In genomic region chr17:80795737-80796136, GRCh38 we compare ENCODE assay signal across 13 cellular contexts.
A peak's percentile ranks its signal among the peaks of the same experiment; 100 is the strongest.
DNase-seq lines count a peak whose midpoint lies in the region; ATAC-seq and TF ChIP-seq lines count a peak whose summit lies in the region.
"Had no signal": no experiment of that assay in that cellular context is flagged by ENCODE, and none has a peak within 500 bp of the region (broad histone marks: within the 10 kb centered on the region; RNA-seq: fewer than 3 reads in every experiment).

No MANE protein-coding gene starts in this region.

- H2AFZ ChIP-seq in neural progenitor cell (replicated peaks) = no peak overlapping the region
- H2AFZ ChIP-seq: parathyroid adenoma had no signal

- H3K9me3 ChIP-seq in neural progenitor cell (ENCODE audit: low read depth) (no peaks in the 10 kb centered on the region), stomach (no peaks in the 10 kb centered on the region)
- H3K9me3 ChIP-seq: Caco-2 had no signal

- H3K4me3 ChIP-seq in neural progenitor cell = no peak overlapping the region
- H3K4me3 ChIP-seq in stomach = no peak overlapping the region

- H3K27ac Mint-ChIP-seq in neural progenitor cell = peak overlapping the region; percentile 42
- H3K27ac Mint-ChIP-seq: effector memory CD8-positive, alpha-beta T cell had no signal

- 64 to 83% (median 78%) methylated on average over 4 to 14 of the region's 14 CpGs for WGBS in stomach, 5 donors

- no peaks in the 10 kb centered on the region for H3F3A ChIP-seq in neural progenitor cell (ENCODE audit: low read depth)

- TF ChIP-seq EP300 in stomach (IDR thresholded peaks at IDR 0.05) = no peak

- no peak for ATAC-seq in HG02642 (IDR thresholded peaks at IDR 0.05; ENCODE audit: poor library complexity, unreplicated experiment)
- ATAC-seq: effector memory CD8-positive, alpha-beta T cell had no signal

- peaks cover 18% of the 10 kb centered on the region for H3K36me3 Mint-ChIP-seq in neural progenitor cell

- peaks cover 2% of the 10 kb centered on the region for H3K9me3 Mint-ChIP-seq in neural progenitor cell
- H3K9me3 Mint-ChIP-seq: effector memory CD8-positive, alpha-beta T cell; T-helper 1 cell treated with Interleukin-12 subunit alpha and Interleukin-12 subunit beta and Interleukin-4 antibody, amounts not matched to agents 30 μg/mL and 1 μg/mL, for 36 hours had no signal

- H3K36me3 ChIP-seq in neural progenitor cell (no peaks in the 10 kb centered on the region), stomach (peaks cover 0 to 7% (median 0%) of the 10 kb centered on the region in 4 donors)

- H3K79me2 ChIP-seq in neural progenitor cell (ENCODE audit: low read depth) = no peaks in the 10 kb centered on the region
- H3K79me2 ChIP-seq: parathyroid adenoma had no signal

- H3K4me3 Mint-ChIP-seq in neural progenitor cell = no peak overlapping the region
- H3K4me3 Mint-ChIP-seq: effector memory CD8-positive, alpha-beta T cell; T-helper 1 cell treated with Interleukin-12 subunit alpha and Interleukin-12 subunit beta and Interleukin-4 antibody, amounts not matched to agents 30 μg/mL and 1 μg/mL, for 36 hours had no signal

- no peaks in the 10 kb centered on the region for H4K20me1 ChIP-seq in neural progenitor cell (ENCODE audit: low read depth)

- H3K4me1 Mint-ChIP-seq in neural progenitor cell = peaks cover 30% of the 10 kb centered on the region

- no peak overlapping the region for H3K4me2 ChIP-seq in neural progenitor cell

- no peak overlapping the region for H3K9ac ChIP-seq in neural progenitor cell
- H3K9ac ChIP-seq: parathyroid adenoma had no signal

- intact Hi-C loops in stomach (cut with DNase I; ENCODE audit: low total_unique reads) = no loop called here

- H3K27me3 ChIP-seq in neural progenitor cell = no peaks in the 10 kb centered on the region
- no peaks in the 10 kb centered on the region for H3K27me3 ChIP-seq in stomach

- H3K4me1 ChIP-seq in neural progenitor cell (peaks cover 9% of the 10 kb centered on the region), stomach (peaks cover 12 to 46% (median 23%) of the 10 kb centered on the region in 4 donors)

- no peaks in the 10 kb centered on the region for H3K27me3 Mint-ChIP-seq in neural progenitor cell (ENCODE audit: insufficient read depth, low read depth)
- H3K27me3 Mint-ChIP-seq: effector memory CD8-positive, alpha-beta T cell had no signal

- TF ChIP-seq CTCF in neural progenitor cell (IDR thresholded peaks at IDR 0.05) (no peak), stomach (IDR thresholded peaks at IDR 0.05) (no peak)

- no peak for TF ChIP-seq POLR2A in stomach (IDR thresholded peaks at IDR 0.05)

- H3K27ac ChIP-seq in neural progenitor cell (no peak overlapping the region), stomach (peak overlapping the region in 2 of 5 donors; percentile 32 to 44)
- H3K27ac ChIP-seq: parathyroid adenoma had no signal

- peak; percentile 29 for DNase-seq in DMS 273 treated with DMSO at 0.1 percent for 48 hours (lab: John Stamatoyannopoulos, UW)
- DNase-seq in RPMI7951 (ENCODE audit: low read depth) = peak; percentile 68
- peak; percentile 82 for DNase-seq in globus pallidus (ENCODE audit: low spot score)
- no peak for DNase-seq in neural progenitor cell (ENCODE audit: low spot score)
- DNase-seq in stomach = no peak
- DNase-seq in D341Med (ENCODE audit: low spot score) = no peak
- no peak for DNase-seq in GM03348 (ENCODE audit: low spot score)
- DNase-seq: effector memory CD8-positive, alpha-beta T cell; NCI-H226 had no signal

Comparison
In these comparisons a context has a peak if more than half of its experiments do, and no peak if none do; other contexts are left out.
1. DNase-seq: peak in DMS 273 treated with DMSO at 0.1 percent for 48 hours (single experiment), RPMI7951 (single experiment) and globus pallidus (single experiment); none in neural progenitor cell (single experiment), stomach (single experiment), D341Med (single experiment) and GM03348 (single experiment).